In the genomic region with DNA sequence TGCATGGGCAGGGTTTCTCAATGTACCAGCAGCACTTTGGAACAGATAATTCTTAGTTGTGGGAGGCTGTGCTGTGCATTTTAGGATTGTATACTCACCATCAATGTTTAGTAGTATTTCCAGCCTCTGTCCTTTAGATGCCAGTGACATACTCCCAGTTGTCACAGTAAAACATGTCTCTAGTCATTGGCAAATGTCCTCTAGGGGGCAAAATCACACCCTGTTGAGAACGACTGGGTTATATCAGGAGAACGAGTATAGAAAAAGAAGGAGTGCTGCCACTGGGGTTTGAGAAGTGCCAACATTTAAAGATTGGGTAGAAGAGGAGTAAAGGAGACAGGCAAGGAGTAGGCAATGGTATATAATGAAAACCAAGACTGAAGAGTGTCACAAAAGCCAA, we compare ENCODE assay signal across 11 cellular contexts. TPM values are rescaled to one million over a fixed set of nuclear protein-coding genes. Genes with fewer than 3 reads are reported as not detected.
A peak's percentile ranks its signal among the peaks of the same experiment; 100 is the strongest.
DNase-seq lines count a peak whose midpoint lies in the region; ATAC-seq and TF ChIP-seq lines count a peak whose summit lies in the region.
"Had no signal": no experiment of that assay in that cellular context is flagged by ENCODE, and none has a peak within 500 bp of the region (broad histone marks: within the 10 kb centered on the region; RNA-seq: fewer than 3 reads in every experiment).

No MANE protein-coding gene starts in this region.

- no peak overlapping the region for H3K4me3 Mint-ChIP-seq in GM23338

- TF ChIP-seq CTCF in BJ (IDR thresholded peaks at IDR 0.05; ENCODE audit: insufficient read depth, low read depth, low read length) = peak; percentile 36
- TF ChIP-seq CTCF in GM23338 (conservative IDR thresholded peaks at IDR 0.05; ENCODE audit: low read depth in 2 of 2) = peak; percentile 59 to 76
- peak; percentile 59 for TF ChIP-seq CTCF in OCI-LY1 (IDR thresholded peaks at IDR 0.05; ENCODE audit: low read length)
- TF ChIP-seq CTCF in foreskin keratinocyte (conservative IDR thresholded peaks at IDR 0.05) = peak; percentile 47

- H3K9ac ChIP-seq in OCI-LY1 (ENCODE audit: low read length) = no peak overlapping the region

- H3K79me2 ChIP-seq in GM23338 (replicated peaks; ENCODE audit: insufficient read depth) = no peaks in the 10 kb centered on the region
- no peaks in the 10 kb centered on the region for H3K79me2 ChIP-seq in OCI-LY1 (ENCODE audit: insufficient read depth, low read length)

- H3K36me3 ChIP-seq in BJ (ENCODE audit: control insufficient read depth, insufficient read depth, low read length) = no peaks in the 10 kb centered on the region
- no peaks in the 10 kb centered on the region for H3K36me3 ChIP-seq in GM23338 (ENCODE audit: insufficient read depth)
- no peaks in the 10 kb centered on the region for H3K36me3 ChIP-seq in OCI-LY1 (ENCODE audit: insufficient read depth, low read length)

- H3K27ac Mint-ChIP-seq in GM23338 = no peak overlapping the region

- H3F3A ChIP-seq in GM23338 (replicated peaks; ENCODE audit: low read depth) (no peaks in the 10 kb centered on the region), OCI-LY1 (ENCODE audit: insufficient read depth, low read length) (no peaks in the 10 kb centered on the region)

- H3K9me2 ChIP-seq in GM23338 (ENCODE audit: insufficient read depth) (no peaks in the 10 kb centered on the region), OCI-LY1 (ENCODE audit: low read depth, low read length) (no peaks in the 10 kb centered on the region)

- peak; percentile 82 for ATAC-seq in GM23338
- no peak for ATAC-seq in foreskin keratinocyte
- ATAC-seq in GM21447 (IDR thresholded peaks at IDR 0.05; ENCODE audit: unreplicated experiment) = no peak

- peaks cover 20% of the 10 kb centered on the region for H3K4me1 Mint-ChIP-seq in GM23338

- H2AFZ ChIP-seq in GM23338 = no peak overlapping the region
- H2AFZ ChIP-seq in OCI-LY1 (ENCODE audit: low read length) = no peak overlapping the region

- H3K4me3 ChIP-seq in BJ (ENCODE audit: low read depth, low read length) = no peak overlapping the region
- no peak overlapping the region for H3K4me3 ChIP-seq in GM23338
- H3K4me3 ChIP-seq in OCI-LY1 (ENCODE audit: low read depth, low read length, poor library complexity, severe bottlenecking) = no peak overlapping the region
- H3K4me3 ChIP-seq: SK-N-MC had no signal

- H3K27ac ChIP-seq in GM23338 (ENCODE audit: low read depth) = no peak overlapping the region
- no peak overlapping the region for H3K27ac ChIP-seq in OCI-LY1 (ENCODE audit: low read depth, low read length, poor library complexity, severe bottlenecking)
- H3K27ac ChIP-seq in foreskin keratinocyte = no peak overlapping the region
- H3K27ac ChIP-seq: SK-N-MC had no signal

- H3K9me3 ChIP-seq in OCI-LY1 (ENCODE audit: low read length) = no peaks in the 10 kb centered on the region

- no peak overlapping the region for H3K4me2 ChIP-seq in GM23338
- no peak overlapping the region for H3K4me2 ChIP-seq in OCI-LY1 (ENCODE audit: low read length)

- no peaks in the 10 kb centered on the region; the same call in 2 of the 3 replicates for H3K36me3 Mint-ChIP-seq in GM23338 (ENCODE audit: low read depth)

- H3K27me3 Mint-ChIP-seq in GM23338 (ENCODE audit: insufficient read depth, low read depth, poor library complexity) = no peaks in the 10 kb centered on the region

- no peaks in the 10 kb centered on the region for H4K20me1 ChIP-seq in GM23338 (replicated peaks; ENCODE audit: insufficient read depth)
- H4K20me1 ChIP-seq in OCI-LY1 (ENCODE audit: insufficient read depth, low read length) = no peaks in the 10 kb centered on the region

- peaks cover 22% of the 10 kb centered on the region for H3K4me1 ChIP-seq in GM23338 (ENCODE audit: insufficient read depth)
- no peaks in the 10 kb centered on the region for H3K4me1 ChIP-seq in OCI-LY1 (ENCODE audit: insufficient read depth, low read length, severe bottlenecking)
- H3K4me1 ChIP-seq in foreskin keratinocyte = no peaks in the 10 kb centered on the region

- CTCF ChIA-PET in BJ (lab: Yijun Ruan, JAX) = interaction anchor here (1.0 to 1.3 kb wide), 2 partner anchors 15 to 53 kb away, joined by 3 to 11 read pairs; no protein-coding TSS in a partner anchor

- H3K9me3 Mint-ChIP-seq in GM23338 = peaks cover 5% of the 10 kb centered on the region; the same call in 2 of the 3 replicates

- no peak for DNase-seq in BJ (ENCODE audit: low read depth)
- peak; percentile 69 for DNase-seq in GM23338 (ENCODE audit: low spot score)
- no peak for DNase-seq in foreskin keratinocyte
- DNase-seq in NCI-H748 (lab: John Stamatoyannopoulos, UW; ENCODE audit: unreplicated experiment) = no peak
- DNase-seq in activated CD4-positive, alpha-beta T cell treated with anti-CD3 and anti-CD28 coated beads for 4 hours = no peak
- no peak for DNase-seq in AG08396 (ENCODE audit: low spot score)
- DNase-seq: activated effector memory CD4-positive, alpha-beta T cell treated with anti-CD3 and anti-CD28 coated beads, Interleukin-2, amount 50 U/mL, for 16 hours had no signal

- no peaks in the 10 kb centered on the region; the same call in 1 of the 2 replicates for H3K27me3 ChIP-seq in BJ (ENCODE audit: control insufficient read depth, insufficient read depth, low read length)
- H3K27me3 ChIP-seq in GM23338 (ENCODE audit: insufficient read depth) = no peaks in the 10 kb centered on the region
- no peaks in the 10 kb centered on the region for H3K27me3 ChIP-seq in OCI-LY1 (ENCODE audit: insufficient read depth, low read length)
- H3K27me3 ChIP-seq in foreskin keratinocyte = no peaks in the 10 kb centered on the region

- POLR2A ChIA-PET in BJ (lab: Charles Lee) = no interaction called here

TF ChIP-seq in GM23338, 12 proteins besides CTCF, POLR2A, EP300 and RAD21:
- no peak for TF ChIP-seq NANOG (IDR thresholded peaks at IDR 0.05; ENCODE audit: borderline replicate concordance)
- no peak for TF ChIP-seq EZH2 (IDR thresholded peaks at IDR 0.05; ENCODE audit: low read depth, unreplicated experiment)
- no peak for TF ChIP-seq ETS1 (IDR thresholded peaks at IDR 0.05)

RNA-seq across cellular contexts. Expression of gene SMIM36, which starts 37.9 kb away (rescaled TPM):
- polyA plus RNA-seq in BJ (2011; rRNA removed) (not detected in 2 replicates), GM23338 (2016; fragmentation: Nextera tagmentation; extraction: Ambion mirVana) (not detected in 2 replicates), foreskin keratinocyte (not detected in 2 replicates)
- not detected in 2 replicates for polyA minus RNA-seq in BJ (2011; rRNA and poly(A)+ RNA removed)
- not detected in 2 replicates for total RNA-seq in GM23338 (2014; rRNA removed; shearing (Covaris generic))
- not detected in 2 replicates for total RNA-seq in foreskin keratinocyte
- total RNA-seq: pulmonary artery endothelial cell had no signal
